12 cellular contexts compared by ENCODE assay signal in the genomic region with DNA sequence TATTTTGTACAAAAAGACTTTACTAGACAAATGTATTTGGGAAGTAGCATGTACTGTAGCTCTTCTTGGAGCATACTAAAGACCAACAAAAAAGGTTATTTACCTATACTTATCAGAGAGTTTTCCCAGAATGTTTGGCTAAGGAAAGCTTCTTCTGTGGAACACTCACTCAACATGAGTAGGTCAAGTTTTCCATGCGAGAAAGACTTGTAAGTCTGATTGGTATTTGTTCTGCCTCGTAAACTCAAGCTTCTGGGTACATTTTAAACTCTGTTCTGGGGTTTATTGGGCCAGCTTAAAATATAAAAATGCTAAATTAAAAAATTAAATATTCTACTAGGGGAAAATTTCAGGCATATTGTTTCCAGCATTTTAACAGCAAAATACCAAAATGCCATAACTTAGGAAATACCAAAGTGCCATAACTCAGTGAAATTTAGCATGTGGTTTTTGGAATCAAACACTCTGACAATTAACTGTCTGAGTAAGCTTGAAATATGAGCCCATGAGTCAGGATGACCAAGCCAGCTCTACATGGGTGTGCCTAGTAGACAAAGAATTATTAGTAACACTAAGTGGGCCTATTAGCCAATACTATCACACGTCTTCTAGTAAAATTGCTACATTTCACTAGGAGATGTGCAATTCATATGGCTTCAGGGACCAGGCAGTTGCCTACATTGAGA. TPM values are rescaled to one million over a fixed set of nuclear protein-coding genes. Genes with fewer than 3 reads are reported as not detected.
A peak's percentile ranks its signal among the peaks of the same experiment; 100 is the strongest.
DNase-seq lines count a peak whose midpoint lies in the region; ATAC-seq and TF ChIP-seq lines count a peak whose summit lies in the region.
"Had no signal": no experiment of that assay in that cellular context is flagged by ENCODE, and none has a peak within 500 bp of the region (broad histone marks: within the 10 kb centered on the region; RNA-seq: fewer than 3 reads in every experiment).

No MANE protein-coding gene starts in this region.

- no peaks in the 10 kb centered on the region for H3K4me1 ChIP-seq in effector memory CD4-positive, alpha-beta T cell (ENCODE audit: control insufficient read depth, insufficient read depth, low read length, poor library complexity, severe bottlenecking)
- H3K4me1 ChIP-seq: body of pancreas had no signal

- DNase-seq in AG20443 (ENCODE audit: low spot score) (peak; percentile 84), LoVo (ENCODE audit: low spot score) (peak; percentile 87), cardiac fibroblast (ENCODE audit: low read depth in 2 of 2) (peak; percentile 86 to 96), lung microvascular endothelial cell (ENCODE audit: low read depth in 2 of 2) (peak; percentile 13 to 77)
- DNase-seq in effector memory CD4-positive, alpha-beta T cell, result no peak
- DNase-seq: activated CD8-positive, alpha-beta T cell treated with anti-CD3 and anti-CD28 coated beads for 36 hours; DMS 273 treated with DMSO at 0.1 percent for 48 hours; posterior cingulate gyrus had no signal

- H3K27ac ChIP-seq in effector memory CD4-positive, alpha-beta T cell (ENCODE audit: insufficient read depth, low read length, poor library complexity, severe bottlenecking), result no peak overlapping the region
- H3K27ac ChIP-seq: body of pancreas had no signal

- no peaks in the 10 kb centered on the region for H3K36me3 ChIP-seq in effector memory CD4-positive, alpha-beta T cell (ENCODE audit: control insufficient read depth, insufficient read depth, low read length)

- H3K9me3 ChIP-seq in effector memory CD4-positive, alpha-beta T cell (ENCODE audit: control insufficient read depth, low read length), result no peaks in the 10 kb centered on the region
- H3K9me3 ChIP-seq: body of pancreas had no signal

- H3K27me3 ChIP-seq in effector memory CD4-positive, alpha-beta T cell (replicated peaks; ENCODE audit: control insufficient read depth, insufficient read depth, low read length, poor library complexity, severe bottlenecking), result no peaks in the 10 kb centered on the region
- H3K27me3 ChIP-seq: body of pancreas had no signal

- no peak for TF ChIP-seq CTCF in cardiac fibroblast (IDR thresholded peaks at IDR 0.05; ENCODE audit: low read depth, low read length)

- ATAC-seq in HG03097 (IDR thresholded peaks at IDR 0.05; ENCODE audit: low FRiP score, unreplicated experiment) (no peak), HG03432 (IDR thresholded peaks at IDR 0.05; ENCODE audit: unreplicated experiment) (no peak), GM18870 (IDR thresholded peaks at IDR 0.05; ENCODE audit: unreplicated experiment) (no peak)
- ATAC-seq: activated CD8-positive, alpha-beta T cell treated with anti-CD3 and anti-CD28 coated beads for 36 hours; body of pancreas had no signal

- no peak overlapping the region for H3K4me3 ChIP-seq in cardiac fibroblast (replicated peaks in 1 of 2; ENCODE audit: low read depth in 2 of 2, low read length in 2 of 2)
- no peak overlapping the region for H3K4me3 ChIP-seq in effector memory CD4-positive, alpha-beta T cell (ENCODE audit: insufficient read depth, low read depth, low read length, poor library complexity, severe bottlenecking)
- H3K4me3 ChIP-seq: body of pancreas had no signal

RNA-seq across cellular contexts. Expression of a gene that starts 47.3 kb away (rescaled TPM):
- total RNA-seq in lung microvascular endothelial cell, result 1.6 and 5.7 TPM in 2 replicates

Comparison
In these comparisons a context has a peak if more than half of its experiments do, and no peak if none do; other contexts are left out.
1. DNase-seq: peak in AG20443 (single experiment), LoVo (single experiment), cardiac fibroblast (2 of 2) and lung microvascular endothelial cell (2 of 2); none in effector memory CD4-positive, alpha-beta T cell (0 of 3).